ENCODE assay signal across 25 cellular contexts in the genomic region with DNA sequence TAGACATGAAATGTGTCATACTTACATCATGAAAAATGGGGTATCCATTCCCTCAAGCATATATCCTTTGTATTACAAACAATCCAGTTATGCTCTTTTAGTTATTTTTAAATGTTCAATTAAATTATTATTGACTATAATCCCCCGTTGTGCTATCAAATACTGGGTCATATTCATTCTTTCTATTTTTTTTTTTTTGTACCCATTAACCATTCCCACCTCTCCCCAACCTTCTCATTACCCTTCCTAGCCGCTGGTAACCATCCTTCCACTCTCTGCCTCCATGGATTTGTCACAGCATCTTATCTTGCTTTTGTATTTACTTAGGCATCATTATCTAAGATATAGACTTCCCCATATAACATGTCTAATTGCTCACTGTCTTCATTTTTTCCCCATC.
"Had no signal": no experiment of that assay in that cellular context is flagged by ENCODE, and none has a peak within 500 bp of the region (broad histone marks: within the 10 kb centered on the region; RNA-seq: fewer than 3 reads in every experiment).

No MANE protein-coding gene starts in this region.

- H3K27ac ChIP-seq: adrenal gland, ascending aorta, esophagus muscularis mucosa, gastrocnemius medialis, neutrophil, ovary, prostate gland, stomach, WERI-Rb-1 had no signal

- H3K4me3 Mint-ChIP-seq: activated CD8-positive, alpha-beta T cell treated with anti-CD3 and anti-CD28 coated beads, Interleukin-2, amount 10 ng/mL, durations not matched to agents 7 days and 5 days; activated T-helper 1 cell treated with anti-CD3 and anti-CD28 coated beads, Interleukin-12 subunit alpha, Interleukin-12 subunit beta, Interleukin-2, Interleukin-4 antibody, amounts not matched to agents 30 ng/mL and 10 ng/mL and 1 ng/mL, durations not matched to agents 14 hours and 24 hours and 36 hours; nephron; T-helper 2 cell treated with Interferon-gamma antibody and Interleukin-4, amounts not matched to agents 5 μg/mL and 100 μg/mL, for 36 hours had no signal

- H3K4me1 ChIP-seq: ascending aorta, gastrocnemius medialis, prostate gland had no signal

- H3K36me3 ChIP-seq: adrenal gland, esophagus muscularis mucosa, gastrocnemius medialis, neutrophil, ovary, prostate gland, WERI-Rb-1 had no signal

- H3K4me3 ChIP-seq: adrenal gland, ascending aorta, esophagus muscularis mucosa, gastrocnemius medialis, ovary, prostate gland, stomach, transverse colon had no signal

- H3K27ac Mint-ChIP-seq: activated CD8-positive, alpha-beta T cell treated with anti-CD3 and anti-CD28 coated beads, Interleukin-2, amount 10 ng/mL, durations not matched to agents 7 days and 5 days; activated T-helper 1 cell treated with anti-CD3 and anti-CD28 coated beads, Interleukin-12 subunit alpha, Interleukin-12 subunit beta, Interleukin-2, Interleukin-4 antibody, amounts not matched to agents 30 ng/mL and 10 ng/mL and 1 ng/mL, durations not matched to agents 14 hours and 24 hours and 36 hours; nephron; T-helper 2 cell treated with Interferon-gamma antibody and Interleukin-4, amounts not matched to agents 5 μg/mL and 100 μg/mL, for 36 hours had no signal

- H3K4me1 Mint-ChIP-seq: nephron had no signal

- H3K9me3 Mint-ChIP-seq: activated T-helper 1 cell treated with anti-CD3 and anti-CD28 coated beads, Interleukin-12 subunit alpha, Interleukin-12 subunit beta, Interleukin-2, Interleukin-4 antibody, amounts not matched to agents 30 ng/mL and 10 ng/mL and 1 ng/mL, durations not matched to agents 14 hours and 24 hours and 36 hours; nephron; T-helper 2 cell treated with Interferon-gamma antibody and Interleukin-4, amounts not matched to agents 5 μg/mL and 100 μg/mL, for 36 hours had no signal

- H3K27me3 ChIP-seq: adrenal gland, ascending aorta, esophagus muscularis mucosa, gastrocnemius medialis, neutrophil, ovary, stomach, transverse colon had no signal

- H3K9me3 ChIP-seq: adrenal gland, ascending aorta, esophagus muscularis mucosa, gastrocnemius medialis, neutrophil, ovary, prostate gland, stomach, transverse colon had no signal

- DNase-seq: activated CD4-positive, alpha-beta T cell treated with anti-CD3 and anti-CD28 coated beads for 1 hour; activated CD4-positive, alpha-beta T cell treated with anti-CD3 and anti-CD28 coated beads, Interleukin-2, amount 50 U/mL, for 1 hour; activated CD8-positive, alpha-beta T cell treated with anti-CD3 and anti-CD28 coated beads, Interleukin-2, amount 10 ng/mL, durations not matched to agents 7 days and 5 days; activated gamma-delta T cell; activated naive CD4-positive, alpha-beta T cell treated with anti-CD3 and anti-CD28 coated beads, Interleukin-2, amount 50 U/mL, for 16 hours; adrenal gland; central memory CD4-positive, alpha-beta T cell; gastrocnemius medialis; head of caudate nucleus; hypothalamus; left ventricle myocardium superior; mammary epithelial cell; midbrain; ovary; stimulated activated CD4-positive, alpha-beta T cell treated with anti-CD3 and anti-CD28 coated beads, Interleukin-4, amount 100 ng/mL, for 1 hour; stomach; transverse colon; WERI-Rb-1 had no signal
